In the genomic region with DNA sequence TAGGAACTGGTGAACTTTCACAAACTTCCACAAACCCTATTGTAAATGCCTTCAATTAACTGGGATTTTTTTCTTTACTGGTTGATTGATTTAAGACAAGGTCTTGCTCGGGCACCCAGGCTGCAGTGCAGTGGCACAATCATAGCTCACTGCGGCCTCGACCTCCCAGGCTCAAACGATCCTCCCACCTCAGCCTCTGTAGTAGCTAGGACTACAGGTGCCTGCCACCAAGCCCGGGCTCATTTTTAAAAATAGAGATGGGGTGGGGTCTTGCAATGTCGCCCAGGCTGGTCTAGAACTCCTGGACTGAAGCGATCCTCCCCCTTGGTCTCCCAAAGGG, we compare ENCODE assay signal across 8 cellular contexts. TPM values are rescaled to one million over a fixed set of nuclear protein-coding genes. Genes with fewer than 3 reads are reported as not detected.
DNase-seq lines count a peak whose midpoint lies in the region; TF ChIP-seq lines count a peak whose summit lies in the region.

No MANE protein-coding gene starts in this region.

- H3K4me1 ChIP-seq in iPS-15b (ENCODE audit: control insufficient read depth, insufficient read depth, low read length) (peaks cover 7% of the 10 kb centered on the region), stomach (peaks cover 16 to 25% (median 19%) of the 10 kb centered on the region in 4 donors)

- no peaks in the 10 kb centered on the region for H3K9me3 Mint-ChIP-seq in T-helper 1 cell treated with Interleukin-12 subunit alpha and Interleukin-12 subunit beta and Interleukin-4 antibody, amounts not matched to agents 30 μg/mL and 1 μg/mL, for 36 hours
- no peaks in the 10 kb centered on the region for H3K9me3 Mint-ChIP-seq in activated T-helper 1 cell treated with anti-CD3 and anti-CD28 coated beads, Interleukin-12 subunit alpha, Interleukin-12 subunit beta, Interleukin-2, Interleukin-4 antibody, amounts not matched to agents 30 ng/mL and 10 ng/mL and 1 ng/mL, durations not matched to agents 14 hours and 24 hours and 36 hours

- WGBS in stomach, 5 donors: 52 to 70% (median 54%) methylated on average over 7 of the region's 7 CpGs

- H3K4me3 ChIP-seq in iPS-15b (ENCODE audit: low read depth, low read length) (peak overlapping the region; percentile 64), stomach (peak overlapping the region; percentile 38 to 51 (median 46))

- TF ChIP-seq EP300 in stomach (IDR thresholded peaks at IDR 0.05): no peak

- peak overlapping the region; percentile 79 for H3K9ac ChIP-seq in iPS-15b (ENCODE audit: low read depth, low read length)

- no peaks in the 10 kb centered on the region for H3K9me3 ChIP-seq in iPS-15b (ENCODE audit: control insufficient read depth, insufficient read depth, low read length)
- H3K9me3 ChIP-seq in stomach: no peaks in the 10 kb centered on the region

- peak overlapping the region; percentile 73 for H3K4me3 Mint-ChIP-seq in T-helper 1 cell treated with Interleukin-12 subunit alpha and Interleukin-12 subunit beta and Interleukin-4 antibody, amounts not matched to agents 30 μg/mL and 1 μg/mL, for 36 hours
- peak overlapping the region; percentile 79 for H3K4me3 Mint-ChIP-seq in activated T-helper 1 cell treated with anti-CD3 and anti-CD28 coated beads, Interleukin-12 subunit alpha, Interleukin-12 subunit beta, Interleukin-2, Interleukin-4 antibody, amounts not matched to agents 30 ng/mL and 10 ng/mL and 1 ng/mL, durations not matched to agents 14 hours and 24 hours and 36 hours

- peak overlapping the region in 3 of 5 donors; percentile 25 to 70 (median 44) for H3K27ac ChIP-seq in stomach

- peaks cover 3% of the 10 kb centered on the region for H3K36me3 ChIP-seq in iPS-15b (ENCODE audit: control insufficient read depth, insufficient read depth, low read length)
- H3K36me3 ChIP-seq in stomach: no peaks in the 10 kb centered on the region

- peaks cover 39% of the 10 kb centered on the region for H3K27me3 Mint-ChIP-seq in T-helper 1 cell treated with Interleukin-12 subunit alpha and Interleukin-12 subunit beta and Interleukin-4 antibody, amounts not matched to agents 30 μg/mL and 1 μg/mL, for 36 hours (ENCODE audit: low read depth)
- H3K27me3 Mint-ChIP-seq in activated T-helper 1 cell treated with anti-CD3 and anti-CD28 coated beads, Interleukin-12 subunit alpha, Interleukin-12 subunit beta, Interleukin-2, Interleukin-4 antibody, amounts not matched to agents 30 ng/mL and 10 ng/mL and 1 ng/mL, durations not matched to agents 14 hours and 24 hours and 36 hours (ENCODE audit: insufficient read depth): peaks cover 23% of the 10 kb centered on the region

- H3K27me3 ChIP-seq in iPS-15b (ENCODE audit: control insufficient read depth, insufficient read depth, low read length): no peaks in the 10 kb centered on the region
- no peaks in the 10 kb centered on the region for H3K27me3 ChIP-seq in stomach

- peaks cover 5% of the 10 kb centered on the region for H3K4me1 Mint-ChIP-seq in T-helper 1 cell treated with Interleukin-12 subunit alpha and Interleukin-12 subunit beta and Interleukin-4 antibody, amounts not matched to agents 30 μg/mL and 1 μg/mL, for 36 hours (ENCODE audit: low read depth)
- peaks cover 9% of the 10 kb centered on the region for H3K4me1 Mint-ChIP-seq in activated T-helper 1 cell treated with anti-CD3 and anti-CD28 coated beads, Interleukin-12 subunit alpha, Interleukin-12 subunit beta, Interleukin-2, Interleukin-4 antibody, amounts not matched to agents 30 ng/mL and 10 ng/mL and 1 ng/mL, durations not matched to agents 14 hours and 24 hours and 36 hours (ENCODE audit: low read depth)

- no peak overlapping the region for H3K27ac Mint-ChIP-seq in T-helper 1 cell treated with Interleukin-12 subunit alpha and Interleukin-12 subunit beta and Interleukin-4 antibody, amounts not matched to agents 30 μg/mL and 1 μg/mL, for 36 hours
- no peak overlapping the region for H3K27ac Mint-ChIP-seq in activated T-helper 1 cell treated with anti-CD3 and anti-CD28 coated beads, Interleukin-12 subunit alpha, Interleukin-12 subunit beta, Interleukin-2, Interleukin-4 antibody, amounts not matched to agents 30 ng/mL and 10 ng/mL and 1 ng/mL, durations not matched to agents 14 hours and 24 hours and 36 hours

- H3K36me3 Mint-ChIP-seq in T-helper 1 cell treated with Interleukin-12 subunit alpha and Interleukin-12 subunit beta and Interleukin-4 antibody, amounts not matched to agents 30 μg/mL and 1 μg/mL, for 36 hours (ENCODE audit: low read depth): no peaks in the 10 kb centered on the region
- H3K36me3 Mint-ChIP-seq in activated T-helper 1 cell treated with anti-CD3 and anti-CD28 coated beads, Interleukin-12 subunit alpha, Interleukin-12 subunit beta, Interleukin-2, Interleukin-4 antibody, amounts not matched to agents 30 ng/mL and 10 ng/mL and 1 ng/mL, durations not matched to agents 14 hours and 24 hours and 36 hours (ENCODE audit: low read depth): no peaks in the 10 kb centered on the region

- TF ChIP-seq POLR2A in stomach (IDR thresholded peaks at IDR 0.05): no peak

- no peak for TF ChIP-seq CTCF in stomach (IDR thresholded peaks at IDR 0.05)

- DNase-seq in T-helper 1 cell (no peak), stomach (no peak), HT-29 (ENCODE audit: low spot score) (no peak), foreskin melanocyte (no peak), DMS79 (lab: John Stamatoyannopoulos, UW) (no peak)
- DNase-seq in activated T-helper 1 cell treated with anti-CD3 and anti-CD28 coated beads, Interleukin-12 subunit alpha, Interleukin-12 subunit beta, Interleukin-2, Interleukin-4 antibody, amounts not matched to agents 30 ng/mL and 10 ng/mL and 1 ng/mL, durations not matched to agents 14 hours and 24 hours and 36 hours (ENCODE audit: low spot score): no peak

- intact Hi-C loops in activated T-helper 1 cell treated with anti-CD3 and anti-CD28 coated beads, Interleukin-12 subunit alpha, Interleukin-12 subunit beta, Interleukin-2, Interleukin-4 antibody, amounts not matched to agents 30 ng/mL and 10 ng/mL and 1 ng/mL, durations not matched to agents 14 hours and 24 hours and 36 hours (cut with micrococcal nuclease): loop anchor here (2.0 to 10.0 kb wide), 2 partner anchors 25 to 289 kb away; no protein-coding TSS in a partner anchor
- intact Hi-C loops in stomach (cut with DNase I; ENCODE audit: low total_unique reads): no loop called here

RNA-seq across cellular contexts. Expression of a gene that starts 35.7 kb away (rescaled TPM):
- total RNA-seq in activated T-helper 1 cell treated with anti-CD3 and anti-CD28 coated beads, Interleukin-12 subunit alpha, Interleukin-12 subunit beta, Interleukin-2, Interleukin-4 antibody, amounts not matched to agents 30 ng/mL and 10 ng/mL and 1 ng/mL, durations not matched to agents 14 hours and 24 hours and 36 hours: 78.2 and 78.9 TPM in 2 replicates
- 10 to 100 TPM in 2 of 5 donors, 1 to 10 TPM in 3; 1.7 to 17.0 (median 5.5) TPM for total RNA-seq in stomach
- 10 to 100 TPM in 2 of 3 donors, 1 to 10 TPM in 1; 8.6 to 11.2 (median 10.3) TPM for polyA plus RNA-seq in stomach
- 24.8 and 27.5 TPM in 2 replicates for total RNA-seq in HT-29 (2014; rRNA removed; shearing (Covaris generic))

RNA-seq across cellular contexts. Expression of a gene that starts 44.3 kb away (rescaled TPM):
- total RNA-seq in activated T-helper 1 cell treated with anti-CD3 and anti-CD28 coated beads, Interleukin-12 subunit alpha, Interleukin-12 subunit beta, Interleukin-2, Interleukin-4 antibody, amounts not matched to agents 30 ng/mL and 10 ng/mL and 1 ng/mL, durations not matched to agents 14 hours and 24 hours and 36 hours: 85.9 and 93.5 TPM in 2 replicates
- 100 to 1,000 TPM in 3 of 5 donors, 10 to 100 TPM in 2; 79.5 to 325 (median 155) TPM for total RNA-seq in stomach
- 100 to 1,000 TPM in 2 of 3 donors, 10 to 100 TPM in 1; 96.1 to 234 (median 112) TPM for polyA plus RNA-seq in stomach
- 594 and 654 TPM in 2 replicates for total RNA-seq in HT-29 (2014; rRNA removed; shearing (Covaris generic))

RNA-seq across cellular contexts. Expression of a gene that starts 56.0 kb away (rescaled TPM):
- not detected in 2 replicates for total RNA-seq in activated T-helper 1 cell treated with anti-CD3 and anti-CD28 coated beads, Interleukin-12 subunit alpha, Interleukin-12 subunit beta, Interleukin-2, Interleukin-4 antibody, amounts not matched to agents 30 ng/mL and 10 ng/mL and 1 ng/mL, durations not matched to agents 14 hours and 24 hours and 36 hours
- not detected for total RNA-seq in stomach
- polyA plus RNA-seq in stomach: not detected
- total RNA-seq in HT-29 (2014; rRNA removed; shearing (Covaris generic)): not detected in 2 replicates
